Comparison of ENCODE assay signal across 10 cellular contexts in the genomic region with DNA sequence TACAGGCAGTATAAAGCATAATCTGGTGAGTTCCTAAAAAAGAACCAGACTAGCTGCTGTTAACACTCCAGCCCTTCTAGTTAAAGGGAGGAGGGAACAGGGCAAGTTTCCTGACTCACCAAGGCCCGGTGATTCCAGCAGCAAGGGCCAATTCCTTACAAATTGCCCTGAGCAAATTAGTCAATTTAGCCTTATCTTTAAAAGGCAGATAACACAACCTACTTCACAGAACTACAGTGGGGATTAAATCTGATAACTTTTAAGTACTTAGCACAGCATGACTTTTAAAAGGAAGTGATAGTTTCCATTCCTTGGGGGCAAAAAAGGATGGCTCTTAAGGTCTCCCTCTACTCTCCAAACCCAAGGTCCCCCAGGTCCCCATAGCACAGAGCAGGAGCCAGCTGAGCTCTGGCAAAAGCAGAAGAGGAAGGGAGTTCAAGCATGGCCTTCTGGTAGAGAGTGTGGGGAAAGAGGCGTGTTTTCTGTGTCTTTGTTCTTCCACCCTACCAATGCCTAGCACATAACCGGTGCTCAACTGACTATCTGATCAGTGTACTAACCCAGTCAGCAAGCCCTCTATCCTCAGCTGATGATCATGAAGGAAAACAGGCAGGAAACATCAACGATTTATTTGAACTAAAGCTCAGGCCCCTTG. TPM values are rescaled to one million over a fixed set of nuclear protein-coding genes. Genes with fewer than 3 reads are reported as not detected.
DNase-seq lines count a peak whose midpoint lies in the region; ATAC-seq, FAIRE-seq and TF ChIP-seq lines count a peak whose summit lies in the region.
"Had no signal": no experiment of that assay in that cellular context is flagged by ENCODE, and none has a peak within 500 bp of the region (broad histone marks: within the 10 kb centered on the region; RNA-seq: fewer than 3 reads in every experiment).

No MANE protein-coding gene starts in this region.

- CTCF ChIA-PET in HepG2 (lab: Yijun Ruan, JAX; ENCODE audit: low intra/inter-chr PET ratio, low total read pairs), result no interaction called here

- BruUV-seq in HepG2 (replicated peaks; lab: Mats Ljungman, UMichigan), result no TSS peak

- H3K9ac ChIP-seq in rectal smooth muscle tissue (ENCODE audit: low read length) (no peak overlapping the region), HepG2 (ENCODE audit: insufficient read depth, low read depth, low read length) (no peak overlapping the region)

- FAIRE-seq in HepG2 (lab: Jason Lieb, UNC), result no peak
- FAIRE-seq: A204.1 had no signal

- H2AFZ ChIP-seq in HepG2 (ENCODE audit: low read length), result no peak overlapping the region

- TF ChIP-seq RAD21 in HepG2 (CRISPR knock-in tag; IDR thresholded peaks at IDR 0.05), result no peak

- no peaks in the 10 kb centered on the region for H4K20me1 ChIP-seq in HepG2 (ENCODE audit: insufficient read depth, low read length)

- H3K27me3 ChIP-seq in rectal smooth muscle tissue (ENCODE audit: control insufficient read depth, insufficient read depth, low read length) (no peaks in the 10 kb centered on the region), HepG2 (ENCODE audit: control insufficient read depth in 1 of 2, insufficient read depth in 2 of 2, low read length in 2 of 2) (peaks cover 0 to 7% of the 10 kb centered on the region in 2 experiments; a peak in 1 of 5 replicates)

- POLR2A ChIA-PET in HepG2 (lab: Yijun Ruan, JAX), result no interaction called here

- H3K27ac Mint-ChIP-seq in activated T-helper 17 cell treated with anti-CD3 and anti-CD28 coated beads, Interleukin-2, amount 50 U/mL, for 72 hours, result peak overlapping the region; percentile 51

- no peaks in the 10 kb centered on the region for H3K36me3 ChIP-seq in rectal smooth muscle tissue (ENCODE audit: control insufficient read depth, insufficient read depth, low read length)
- H3K36me3 ChIP-seq in HepG2 (replicated peaks in 1 of 2; ENCODE audit: control insufficient read depth in 1 of 2, insufficient read depth in 2 of 2, low read length in 2 of 2), result no peaks in the 10 kb centered on the region

- TF ChIP-seq EP300 in HepG2 (IDR thresholded peaks at IDR 0.05; ENCODE audit: low read depth in 2 of 2, low read length in 2 of 2) (no peak), HepG2 (CRISPR knock-in tag; IDR thresholded peaks at IDR 0.05; ENCODE audit: borderline replicate concordance) (no peak)

- H3K4me3 Mint-ChIP-seq in activated T-helper 17 cell treated with anti-CD3 and anti-CD28 coated beads, Interleukin-2, amount 50 U/mL, for 72 hours, result no peak overlapping the region

- H3K27me3 Mint-ChIP-seq in activated T-helper 17 cell treated with anti-CD3 and anti-CD28 coated beads, Interleukin-2, amount 50 U/mL, for 72 hours, result peaks cover 9% of the 10 kb centered on the region

- H3K9me3 ChIP-seq in HepG2 (ENCODE audit: low read length), result no peaks in the 10 kb centered on the region

- intact Hi-C loops in HepG2 (cut with micrococcal nuclease; ENCODE audit: unreplicated experiment), result no loop called here

- H3K4me1 Mint-ChIP-seq in activated T-helper 17 cell treated with anti-CD3 and anti-CD28 coated beads, Interleukin-2, amount 50 U/mL, for 72 hours, result peaks cover 12% of the 10 kb centered on the region

- H3K27ac ChIP-seq in rectal smooth muscle tissue (ENCODE audit: low read depth, low read length) (peak overlapping the region; percentile 7), HepG2 (ENCODE audit: extremely low read length, insufficient read depth, low read length) (no peak overlapping the region)

- peaks cover 25% of the 10 kb centered on the region for H3K36me3 Mint-ChIP-seq in activated T-helper 17 cell treated with anti-CD3 and anti-CD28 coated beads, Interleukin-2, amount 50 U/mL, for 72 hours (ENCODE audit: low read depth)

- no peaks in the 10 kb centered on the region for H3K9me3 Mint-ChIP-seq in activated T-helper 17 cell treated with anti-CD3 and anti-CD28 coated beads, Interleukin-2, amount 50 U/mL, for 72 hours

- no peak for TF ChIP-seq POLR2A in HepG2 (IDR thresholded peaks at IDR 0.05; ENCODE audit: insufficient read depth in 1 of 2, low read depth in 2 of 2, low read length in 2 of 2)

- H3K4me1 ChIP-seq in rectal smooth muscle tissue (ENCODE audit: control insufficient read depth, insufficient read depth, low read length) (peaks cover 9% of the 10 kb centered on the region), HepG2 (ENCODE audit: insufficient read depth, low read length) (no peaks in the 10 kb centered on the region)

- ATAC-seq in HG03460 (IDR thresholded peaks at IDR 0.05; ENCODE audit: unreplicated experiment) (peak; percentile 22), HepG2 (no peak), omental fat pad (ENCODE audit: low FRiP score) (no peak)
- ATAC-seq in activated T-helper 17 cell treated with anti-CD3 and anti-CD28 coated beads, Interleukin-2, amount 50 U/mL, for 72 hours (replicated peaks), result no peak

- no peak overlapping the region for H3K4me3 ChIP-seq in rectal smooth muscle tissue (ENCODE audit: low read length)
- H3K4me3 ChIP-seq in HepG2 (replicated peaks in 1 of 3; ENCODE audit: insufficient read depth in 1 of 3, low read depth in 2 of 3, low read length in 3 of 3), result no peak overlapping the region

- no peaks in the 10 kb centered on the region for H3K79me2 ChIP-seq in HepG2 (ENCODE audit: insufficient read depth, low read length)

- 0% methylated on average over 4 of the region's 4 CpGs for WGBS in HepG2 (ENCODE audit: low lambda C conversion rate)

- in situ Hi-C loops in HepG2 (cut with HindIII; ENCODE audit: extremely low pct_ligation_motif_present, low pct_unique_long_range_greater_than_20kb), result no loop called here

- no peak overlapping the region for H3K4me2 ChIP-seq in HepG2 (ENCODE audit: low read depth, low read length)

- no peak for TF ChIP-seq CTCF in HepG2 (CRISPR knock-in tag; IDR thresholded peaks at IDR 0.05)
- no peak for TF ChIP-seq CTCF in omental fat pad (IDR thresholded peaks at IDR 0.05)

- DNase-seq in NCI-H146 (lab: John Stamatoyannopoulos, UW), result peak; percentile 12
- DNase-seq in NCI-H146 treated with DMSO at 0.1 percent for 48 hours (lab: John Stamatoyannopoulos, UW; ENCODE audit: unreplicated experiment), result no peak
- no peak for DNase-seq in HepG2 (ENCODE audit: low spot score)
- DNase-seq in DMS79 (lab: John Stamatoyannopoulos, UW), result no peak
- no peak for DNase-seq in omental fat pad (ENCODE audit: low spot score)
- DNase-seq: stimulated activated CD4-positive, alpha-beta T cell treated with anti-CD3 and anti-CD28 coated beads, Interleukin-15, amount 100 ng/mL, for 24 hours had no signal

TF ChIP-seq in HepG2, 621 proteins besides CTCF, POLR2A, EP300 and RAD21:
- no peak for TF ChIP-seq ZEB1 (IDR thresholded peaks at IDR 0.05; ENCODE audit: insufficient replicate concordance, low read depth)

RNA-seq across cellular contexts. Expression of gene CDCA7L, which starts 4.0 kb away (rescaled TPM):
- total RNA-seq in activated T-helper 17 cell treated with anti-CD3 and anti-CD28 coated beads, Interleukin-2, amount 50 U/mL, for 72 hours, result 10 to 100 TPM; 47.6 to 62.4 TPM
- total RNA-seq in HepG2 (2016; rRNA removed; fragmentation: Illumina TruSeq; extraction: Trizol), result 2.7 and 3.4 TPM in 2 replicates
- total RNA-seq in HepG2 (2016; cell fraction: cytosol; rRNA removed; fragmentation: Illumina TruSeq; extraction: Trizol; ENCODE audit: low read depth), result 1.1 TPM in 2 replicates
- total RNA-seq in HepG2 (2016; cell fraction: insoluble cytoplasmic fraction; rRNA removed; fragmentation: Illumina TruSeq; extraction: Trizol), result 2.4 and 3.7 TPM in 2 replicates
- total RNA-seq in HepG2 (2016; cell fraction: membrane; rRNA removed; fragmentation: Illumina TruSeq; extraction: Trizol), result 2.4 and 2.7 TPM in 2 replicates
- 2.5 and 2.8 TPM in 2 replicates for total RNA-seq in HepG2 (2016; cell fraction: nucleus; rRNA removed; fragmentation: Illumina TruSeq; extraction: Trizol)
- 3.7 and 4.2 TPM in 2 replicates for polyA plus RNA-seq in HepG2 (2011; rRNA removed)
- 4.0 and 4.2 TPM in 2 replicates for polyA plus RNA-seq in HepG2 (2011; cell fraction: cytosol; rRNA removed)
- 3.2 and 3.5 TPM in 2 replicates for polyA plus RNA-seq in HepG2 (2011; cell fraction: nucleus; rRNA removed)
- polyA plus RNA-seq in HepG2 (2012), result 2.1 and 4.3 TPM in 2 replicates
- polyA plus RNA-seq in HepG2 (2016; cell fraction: cytosol; fragmentation: Illumina TruSeq; extraction: Trizol; ENCODE audit: low read depth), result 0.18 and 0.43 TPM in 2 replicates
- 3.2 and 4.3 TPM in 2 replicates for polyA plus RNA-seq in HepG2 (2016; cell fraction: insoluble cytoplasmic fraction; fragmentation: Illumina TruSeq; extraction: Trizol; ENCODE audit: low read depth)
- polyA plus RNA-seq in HepG2 (2016; cell fraction: membrane; fragmentation: Illumina TruSeq; extraction: Trizol; ENCODE audit: low read depth), result 1.4 and 1.6 TPM in 2 replicates
- 3.5 and 3.7 TPM in 2 replicates for polyA plus RNA-seq in HepG2 (2016; cell fraction: nucleus; fragmentation: Illumina TruSeq; extraction: Trizol; ENCODE audit: insufficient read depth, low read depth)
- 7.5 and 120 TPM in 2 replicates for polyA minus RNA-seq in HepG2 (2011; rRNA and poly(A)+ RNA removed; ENCODE audit: low replicate concordance)
- 4.8 and 6.8 TPM in 2 replicates for polyA minus RNA-seq in HepG2 (2011; cell fraction: cytosol; rRNA and poly(A)+ RNA removed)
- 6.8 and 8.5 TPM in 2 replicates for polyA minus RNA-seq in HepG2 (2011; cell fraction: nucleus; rRNA and poly(A)+ RNA removed)
- total RNA-seq in omental fat pad, result 10 to 100 TPM in 2 of 4 donors, 1 to 10 TPM in 2; 8.2 to 20.0 (median 10.6) TPM
